In genomic region chr7:131948434-131949053, GRCh38 we compare ENCODE assay signal across 14 cellular contexts.
DNase-seq lines count a peak whose midpoint lies in the region; ATAC-seq, FAIRE-seq and TF ChIP-seq lines count a peak whose summit lies in the region.
"Had no signal": no experiment of that assay in that cellular context is flagged by ENCODE, and none has a peak within 500 bp of the region (broad histone marks: within the 10 kb centered on the region; RNA-seq: fewer than 3 reads in every experiment).

No MANE protein-coding gene starts in this region.

- no TSS peak for BruUV-seq in endothelial cell of umbilical vein (replicated peaks; lab: Mats Ljungman, UMichigan)

- peaks cover 9% of the 10 kb centered on the region for H3K4me1 ChIP-seq in endothelial cell of umbilical vein (ENCODE audit: control insufficient read depth, extremely low read depth, insufficient read depth, low read length)
- H3K4me1 ChIP-seq: upper lobe of right lung had no signal

- intact Hi-C loops in endothelial cell of umbilical vein (cut with micrococcal nuclease): loop anchor here (5.0 to 10.0 kb wide), 3 partner anchors 254 to 426 kb away; no protein-coding TSS in a partner anchor

- H4K20me1 ChIP-seq in endothelial cell of umbilical vein (replicated peaks; ENCODE audit: control insufficient read depth, extremely low read depth, insufficient read depth, low read length): no peaks in the 10 kb centered on the region

- dilution Hi-C loops in endothelial cell of umbilical vein (cut with MboI; ENCODE audit: extremely low pct_ligation_motif_present, low sequenced_read_pairs): no loop called here

- POLR2A ChIA-PET in endothelial cell of umbilical vein (lab: Charles Lee): no interaction called here

- FAIRE-seq in endothelial cell of umbilical vein (lab: Jason Lieb, UNC): no peak

- CTCF ChIA-PET in endothelial cell of umbilical vein (lab: Charles Lee): interaction anchor here (0.6 to 4.3 kb wide), 5 partner anchors 30 to 632 kb away, joined by 3 to 32 read pairs (median 3); no protein-coding TSS in a partner anchor

- in situ Hi-C loops in GM13976 (cut with MboI; ENCODE audit: low sequenced_read_pairs, unreplicated experiment): no loop called here

- no peak overlapping the region for H2AFZ ChIP-seq in endothelial cell of umbilical vein (ENCODE audit: low read depth, low read length)

- H3K4me2 ChIP-seq in endothelial cell of umbilical vein (ENCODE audit: insufficient read depth, low read length): no peak overlapping the region
- H3K4me2 ChIP-seq: KMS-11 had no signal

- DNase-seq in AG20443 (ENCODE audit: low spot score) (peak; percentile 67), NCI-H1694 (lab: John Stamatoyannopoulos, UW) (peak; percentile 45), endothelial cell of umbilical vein (ENCODE audit: low read depth, low spot score) (peak; percentile 11), mesenteric fat pad (ENCODE audit: low spot score) (peak; percentile 47), hippocampal formation (lab: John Stamatoyannopoulos, UW) (no peak), GM13976 (ENCODE audit: low spot score) (no peak)
- DNase-seq: activated CD8-positive, alpha-beta memory T cell treated with anti-CD3 and anti-CD28 coated beads, Interleukin-2, amount 10 ng/mL, durations not matched to agents 7 days and 5 days; AML-193; effector memory CD8-positive, alpha-beta T cell; HCEC 1CT; upper lobe of right lung had no signal

- no peak for TF ChIP-seq POLR2A in endothelial cell of umbilical vein (IDR thresholded peaks at IDR 0.05; ENCODE audit: low read depth, low read length)

- H3K4me3 ChIP-seq in endothelial cell of umbilical vein (replicated peaks in 1 of 3; ENCODE audit: insufficient read depth in 1 of 3, low read depth in 1 of 3, low read length in 3 of 3): no peak overlapping the region
- H3K4me3 ChIP-seq: upper lobe of right lung had no signal

- no peak overlapping the region for H3K27ac ChIP-seq in endothelial cell of umbilical vein (ENCODE audit: insufficient read depth, low read depth, low read length)
- H3K27ac ChIP-seq: KMS-11, upper lobe of right lung had no signal

- no peaks in the 10 kb centered on the region for H3K79me2 ChIP-seq in endothelial cell of umbilical vein (ENCODE audit: control insufficient read depth, insufficient read depth, low read length)

- H3K9me3 ChIP-seq in endothelial cell of umbilical vein (replicated peaks; ENCODE audit: control insufficient read depth, insufficient read depth, low read length): no peaks in the 10 kb centered on the region
- H3K9me3 ChIP-seq: upper lobe of right lung had no signal

- peaks cover 8% of the 10 kb centered on the region in 2 experiments for H3K27me3 ChIP-seq in endothelial cell of umbilical vein (ENCODE audit: control insufficient read depth in 2 of 2, insufficient read depth in 2 of 2, low read length in 2 of 2)

- no peaks in the 10 kb centered on the region for H3K36me3 ChIP-seq in endothelial cell of umbilical vein (ENCODE audit: control insufficient read depth in 2 of 2, extremely low read depth in 1 of 2, insufficient read depth in 2 of 2, low read length in 2 of 2)
- H3K36me3 ChIP-seq: upper lobe of right lung had no signal

- TF ChIP-seq CTCF in endothelial cell of umbilical vein (IDR thresholded peaks at IDR 0.05; ENCODE audit: extremely low read depth in 1 of 2, insufficient read depth in 1 of 2, low read depth in 1 of 2, low read length in 2 of 2) (no peak), GM13976 (IDR thresholded peaks at IDR 0.05; ENCODE audit: borderline replicate concordance, control extremely low read depth, extremely low read depth, insufficient read depth, missing control alignments) (no peak)

- ATAC-seq in GM21528 (IDR thresholded peaks at IDR 0.05; ENCODE audit: low FRiP score, unreplicated experiment) (no peak), GM19023 (IDR thresholded peaks at IDR 0.05; ENCODE audit: unreplicated experiment) (no peak)
- ATAC-seq: activated CD8-positive, alpha-beta memory T cell treated with anti-CD3 and anti-CD28 coated beads, Interleukin-2, amount 10 ng/mL, durations not matched to agents 7 days and 5 days; effector memory CD8-positive, alpha-beta T cell; upper lobe of right lung had no signal

- no peaks in the 10 kb centered on the region for H3K9me1 ChIP-seq in endothelial cell of umbilical vein (replicated peaks; ENCODE audit: control insufficient read depth, extremely low read depth, insufficient read depth, low read length)

- H3K9ac ChIP-seq in endothelial cell of umbilical vein (replicated peaks; ENCODE audit: extremely low read depth, insufficient read depth, low read length): no peak overlapping the region
- H3K9ac ChIP-seq: KMS-11 had no signal

TF ChIP-seq in endothelial cell of umbilical vein, 7 proteins besides CTCF, POLR2A, EP300 and RAD21:
- TF ChIP-seq FOS (IDR thresholded peaks at IDR 0.05; ENCODE audit: borderline replicate concordance, insufficient read depth, low read length): peak; percentile 44
- no peak for TF ChIP-seq MAX (IDR thresholded peaks at IDR 0.05; ENCODE audit: insufficient read depth, insufficient read length)
- TF ChIP-seq POLR2AphosphoS5 (IDR thresholded peaks at IDR 0.05; ENCODE audit: insufficient read depth, low read depth, low read length): no peak
- TF ChIP-seq MYC (IDR thresholded peaks at IDR 0.05; ENCODE audit: low read depth, low read length): no peak

Comparison
In these comparisons a context has a peak if more than half of its experiments do, and no peak if none do; other contexts are left out.
1. DNase-seq: peak in AG20443 (single experiment), NCI-H1694 (single experiment), endothelial cell of umbilical vein (single experiment) and mesenteric fat pad (single experiment); none in hippocampal formation (0 of 2) and GM13976 (single experiment).